Comparison of ENCODE assay signal across 8 cellular contexts in genomic region chr19:57769345-57770131, GRCh38. TPM values are rescaled to one million over a fixed set of nuclear protein-coding genes. Genes with fewer than 3 reads are reported as not detected.
A peak's percentile ranks its signal among the peaks of the same experiment; 100 is the strongest.
DNase-seq lines count a peak whose midpoint lies in the region; ATAC-seq, FAIRE-seq and TF ChIP-seq lines count a peak whose summit lies in the region.

ZNF586 (plus strand) TSS chr19:57769676; CDS start chr19:57769843, 167 bp downstream.

- peak within 1 kb of the TSS; percentile 68 for H3K4me3 ChIP-seq in Caco-2 (ENCODE audit: low read depth, low read length)
- H3K4me3 ChIP-seq in muscle layer of duodenum (ENCODE audit: low read depth in 1 of 2, low read length in 2 of 2) = peak within 1 kb of the TSS; percentile 69 to 75

- no peaks in the 10 kb centered on the region for H3K4me1 Mint-ChIP-seq in Caco-2 (ENCODE audit: low read depth, unreplicated experiment)
- H3K4me1 Mint-ChIP-seq in activated T-cell treated with anti-CD3 and anti-CD28 coated beads, Interleukin-2, amount 50 U/mL, for 24 hours (ENCODE audit: low read depth) = peaks cover 38% of the 10 kb centered on the region

- H3K9me3 ChIP-seq in Caco-2 (peaks cover 3% of the 10 kb centered on the region; the same call in 1 of the 2 replicates), muscle layer of duodenum (ENCODE audit: control insufficient read depth in 1 of 2, low read length in 2 of 2) (peaks cover 0 to 28% of the 10 kb centered on the region in 2 donors)

- peak within 1 kb of the TSS; percentile 72 for H3K4me3 Mint-ChIP-seq in Caco-2 (ENCODE audit: unreplicated experiment)
- H3K4me3 Mint-ChIP-seq in activated T-cell treated with anti-CD3 and anti-CD28 coated beads, Interleukin-2, amount 50 U/mL, for 24 hours = peak within 1 kb of the TSS; percentile 91

- intact Hi-C loops in Caco-2 (cut with micrococcal nuclease; ENCODE audit: unreplicated experiment) = loop anchor here (1.0 kb wide), 1 partner anchor 191 kb away; the partner anchor contains the start of gene ZNF416

- H3K27ac ChIP-seq in muscle layer of duodenum (ENCODE audit: low read length) = no peak within 1 kb of the TSS

- CTCF ChIA-PET in Caco-2 (lab: Charles Lee) = interaction anchor here (0.7 kb wide), 1 partner anchor 384 kb away, joined by 3 read pairs; no protein-coding TSS in a partner anchor

- BruUV-seq in Caco-2 (replicated peaks; lab: Mats Ljungman, UMichigan) = no TSS peak

- TF ChIP-seq CTCF in Caco-2 (IDR thresholded peaks at IDR 0.05; ENCODE audit: insufficient read depth in 1 of 2, low read depth in 1 of 2, low read length in 1 of 2, severe bottlenecking in 1 of 2, unreplicated experiment in 1 of 2) = no peak

- POLR2A ChIA-PET in Caco-2 (lab: Charles Lee) = interaction anchor here (0.6 to 1.4 kb wide), 5 partner anchors 80 to 805 kb away, joined by 3 to 4 read pairs (median 3); partner anchors contain the start of gene ZNF587

- H3K27me3 ChIP-seq in Caco-2 (replicated peaks; ENCODE audit: control insufficient read depth, insufficient read depth, low read length) (no peaks in the 10 kb centered on the region), muscle layer of duodenum (ENCODE audit: low read depth, low read length) (no peaks in the 10 kb centered on the region)

- H3K27me3 Mint-ChIP-seq in Caco-2 (ENCODE audit: insufficient read depth, unreplicated experiment) = no peaks in the 10 kb centered on the region
- no peaks in the 10 kb centered on the region for H3K27me3 Mint-ChIP-seq in activated T-cell treated with anti-CD3 and anti-CD28 coated beads, Interleukin-2, amount 50 U/mL, for 24 hours

- peaks cover 9% of the 10 kb centered on the region for H3K9me3 Mint-ChIP-seq in Caco-2 (ENCODE audit: unreplicated experiment)
- peaks cover 46% of the 10 kb centered on the region for H3K9me3 Mint-ChIP-seq in activated T-cell treated with anti-CD3 and anti-CD28 coated beads, Interleukin-2, amount 50 U/mL, for 24 hours

- H3K36me3 ChIP-seq in Caco-2 (ENCODE audit: control insufficient read depth, insufficient read depth, low read length) (no peaks in the 10 kb centered on the region), muscle layer of duodenum (ENCODE audit: control insufficient read depth in 1 of 2, insufficient read depth in 2 of 2, low read length in 2 of 2) (peaks cover 4 to 42% of the 10 kb centered on the region in 2 donors)

- FAIRE-seq in HTR-8/SVneo (lab: Jason Lieb, UNC) = peak; percentile 95

- H3K4me1 ChIP-seq in Caco-2 (no peaks in the 10 kb centered on the region), muscle layer of duodenum (ENCODE audit: control insufficient read depth in 1 of 2, insufficient read depth in 2 of 2, low read length in 2 of 2) (peaks cover 4 to 14% of the 10 kb centered on the region in 2 donors)

- peaks cover 17% of the 10 kb centered on the region for H3K36me3 Mint-ChIP-seq in Caco-2 (ENCODE audit: insufficient read depth, unreplicated experiment)
- peaks cover 75% of the 10 kb centered on the region for H3K36me3 Mint-ChIP-seq in activated T-cell treated with anti-CD3 and anti-CD28 coated beads, Interleukin-2, amount 50 U/mL, for 24 hours (ENCODE audit: low read depth)

- ATAC-seq in GM21367 (IDR thresholded peaks at IDR 0.05; ENCODE audit: unreplicated experiment) = peak; percentile 84
- ATAC-seq in esophagus mucosa = peak; percentile 92

- DNase-seq in Caco-2 (peak; percentile 78 to 82), HTR-8/SVneo (ENCODE audit: insufficient read length, low spot score) (peak; percentile 97)
- DNase-seq in activated T-cell treated with anti-CD3 and anti-CD28 coated beads, Interleukin-2, amount 50 U/mL, for 24 hours = peak; percentile 87
- DNase-seq in stimulated activated CD8-positive, alpha-beta memory T cell treated with anti-CD3 and anti-CD28 coated beads, Interleukin-7, amount 100 ng/mL, for 24 hours (ENCODE audit: low read depth) = peak; percentile 77

- no peak within 1 kb of the TSS for H3K27ac Mint-ChIP-seq in Caco-2 (ENCODE audit: unreplicated experiment)
- H3K27ac Mint-ChIP-seq in activated T-cell treated with anti-CD3 and anti-CD28 coated beads, Interleukin-2, amount 50 U/mL, for 24 hours = peak within 1 kb of the TSS; percentile 93

TF ChIP-seq in PFSK-1, 5 proteins besides CTCF, POLR2A, EP300 and RAD21:
- TF ChIP-seq REST (IDR thresholded peaks at IDR 0.05; ENCODE audit: insufficient read depth in 1 of 2, low read depth in 2 of 2, low read length in 2 of 2) (no peak), SIN3A (IDR thresholded peaks at IDR 0.05; ENCODE audit: borderline replicate concordance, insufficient read depth, low read length) (no peak), FOXP2 (optimal IDR thresholded peaks at IDR 0.05; ENCODE audit: borderline replicate concordance, extremely low read depth, extremely low read length, insufficient read depth) (no peak), TAF1 (IDR thresholded peaks at IDR 0.05; ENCODE audit: borderline replicate concordance, insufficient read depth, low read length) (no peak), POLR2AphosphoS5 (IDR thresholded peaks at IDR 0.05; ENCODE audit: low read depth, low read length) (peak; percentile 74)

RNA-seq across cellular contexts. Expression of gene ZNF586, which starts in this region (rescaled TPM):
- total RNA-seq in Caco-2 (2022) (6.2 and 9.1 TPM in 2 replicates), esophagus mucosa (9.4 TPM)
- 9.0 TPM for polyA plus RNA-seq in PFSK-1 (2012; ENCODE audit: insufficient read length, low read depth)
